ENCODE assay signal across 9 cellular contexts in genomic region chr10:124697837-124698559, GRCh38. TPM values are rescaled to one million over a fixed set of nuclear protein-coding genes. Genes with fewer than 3 reads are reported as not detected.
A peak's percentile ranks its signal among the peaks of the same experiment; 100 is the strongest.
DNase-seq lines count a peak whose midpoint lies in the region; ATAC-seq and TF ChIP-seq lines count a peak whose summit lies in the region.
"Had no signal": no experiment of that assay in that cellular context is flagged by ENCODE, and none has a peak within 500 bp of the region (broad histone marks: within the 10 kb centered on the region; RNA-seq: fewer than 3 reads in every experiment).

No MANE protein-coding gene starts in this region.

- peak; percentile 41 for DNase-seq in activated T-cell treated with anti-CD3 and anti-CD28 coated beads for 24 hours (ENCODE audit: low read depth)
- no peak for DNase-seq in activated T-cell treated with anti-CD3 and anti-CD28 coated beads for 4 hours
- DNase-seq in WTC11 (ENCODE audit: low spot score) = no peak
- DNase-seq in germinal center (ENCODE audit: low spot score) = peak; percentile 58
- DNase-seq in tibial nerve (ENCODE audit: low spot score in 2 of 2) = no peak
- no peak for DNase-seq in NAMALWA (ENCODE audit: low spot score)
- DNase-seq in suprapubic skin (ENCODE audit: low spot score in 2 of 2) = no peak
- DNase-seq in NCI-H2171 (lab: John Stamatoyannopoulos, UW) = no peak

- 65 to 68% methylated on average over 10 to 13 of the region's 13 CpGs for WGBS in tibial nerve, 2 donors
- 75% methylated on average over 9 of the region's 13 CpGs for WGBS in suprapubic skin

- peaks cover 12 to 88% (median 74%) of the 10 kb centered on the region in 4 donors for H3K4me1 ChIP-seq in tibial nerve
- H3K4me1 ChIP-seq in suprapubic skin = peaks cover 66% of the 10 kb centered on the region

- peaks cover 12% of the 10 kb centered on the region for H3K36me3 Mint-ChIP-seq in WTC11

- peaks cover 11% of the 10 kb centered on the region for H3K4me1 Mint-ChIP-seq in WTC11

- no peak for TF ChIP-seq CTCF in WTC11 (IDR thresholded peaks at IDR 0.05)
- TF ChIP-seq CTCF in tibial nerve (IDR thresholded peaks at IDR 0.05) = no peak
- TF ChIP-seq CTCF in suprapubic skin (IDR thresholded peaks at IDR 0.05) = no peak

- H3K9me3 ChIP-seq in tibial nerve (no peaks in the 10 kb centered on the region), suprapubic skin (no peaks in the 10 kb centered on the region)
- H3K9me3 ChIP-seq: left lung had no signal

- H3K9me3 Mint-ChIP-seq in WTC11 = no peaks in the 10 kb centered on the region

- H3K4me3 ChIP-seq in tibial nerve = no peak overlapping the region
- no peak overlapping the region for H3K4me3 ChIP-seq in suprapubic skin
- H3K4me3 ChIP-seq: left lung had no signal

- TF ChIP-seq POLR2A in tibial nerve (IDR thresholded peaks at IDR 0.05) (no peak), suprapubic skin (IDR thresholded peaks at IDR 0.05) (no peak)

- H3K27ac ChIP-seq in tibial nerve (peak overlapping the region; percentile 25 to 98 (median 86)), suprapubic skin (no peak overlapping the region)

- H3K36me3 ChIP-seq in tibial nerve (peaks cover 0 to 23% (median 0%) of the 10 kb centered on the region in 3 donors), suprapubic skin (peaks cover 28% of the 10 kb centered on the region)

- TF ChIP-seq EP300 in tibial nerve (IDR thresholded peaks at IDR 0.05) (no peak), suprapubic skin (IDR thresholded peaks at IDR 0.05) (no peak)

- POLR2A ChIA-PET in WTC11 (lab: Charles Lee) = no interaction called here

- H3K27me3 Mint-ChIP-seq in WTC11 (ENCODE audit: low read depth) = no peaks in the 10 kb centered on the region

- no peak overlapping the region for H3K27ac Mint-ChIP-seq in WTC11

- no peak overlapping the region for H3K4me3 Mint-ChIP-seq in WTC11

- H3K27me3 ChIP-seq in tibial nerve (no peaks in the 10 kb centered on the region), suprapubic skin (no peaks in the 10 kb centered on the region)
- H3K27me3 ChIP-seq: left lung had no signal

- peak; percentile 43; the same call in 1 of the 2 replicates for ATAC-seq in WTC11
- ATAC-seq: left lung had no signal

- CTCF ChIA-PET in WTC11 (lab: Charles Lee) = interaction anchor here (0.7 to 1.8 kb wide), 2 partner anchors 11 to 43 kb away, joined by 4 to 9 read pairs; no protein-coding TSS in a partner anchor

TF ChIP-seq in WTC11, 78 proteins besides CTCF, POLR2A, EP300 and RAD21:
- TF ChIP-seq ZNF317 (CRISPR knock-in tag; IDR thresholded peaks at IDR 0.05; ENCODE audit: borderline replicate concordance, low read depth) = no peak
- no peak for TF ChIP-seq PRRX2 (CRISPR knock-in tag; IDR thresholded peaks at IDR 0.05)
- no peak for TF ChIP-seq IRF1 (CRISPR knock-in tag; IDR thresholded peaks at IDR 0.05)
- no peak for TF ChIP-seq ATF1 (CRISPR knock-in tag; IDR thresholded peaks at IDR 0.05)
- no peak for TF ChIP-seq NFATC4 (CRISPR knock-in tag; IDR thresholded peaks at IDR 0.05)
- TF ChIP-seq GABPB1 (CRISPR knock-in tag; IDR thresholded peaks at IDR 0.05) = no peak
- TF ChIP-seq ZNF263 (CRISPR knock-in tag; IDR thresholded peaks at IDR 0.05; ENCODE audit: low read depth) = no peak
- no peak for TF ChIP-seq FOXK1 (CRISPR knock-in tag; IDR thresholded peaks at IDR 0.05)
- no peak for TF ChIP-seq CDX4 (CRISPR knock-in tag; IDR thresholded peaks at IDR 0.05; ENCODE audit: borderline replicate concordance)
- TF ChIP-seq MLX (CRISPR knock-in tag; IDR thresholded peaks at IDR 0.05) = no peak
TF ChIP-seq in WTC11: peak in this region for 0.

RNA-seq across cellular contexts. Expression of gene FAM53B, which starts 46.2 kb away (rescaled TPM):
- total RNA-seq in WTC11 (2021) (18.7 to 21.3 TPM (median 19.9 TPM) in 3 replicates), tibial nerve (10 to 100 TPM; 60.8 to 84.8 (median 78.8) TPM), suprapubic skin (10 to 100 TPM; 63.5 to 75.5 (median 67.3) TPM)

Comparison
In these comparisons a context has a peak if more than half of its experiments do, and no peak if none do; other contexts are left out.
1. DNase-seq: peak in activated T-cell treated with anti-CD3 and anti-CD28 coated beads for 24 hours (single experiment) and germinal center (single experiment); none in activated T-cell treated with anti-CD3 and anti-CD28 coated beads for 4 hours (single experiment), WTC11 (single experiment), tibial nerve (0 of 2), NAMALWA (single experiment), suprapubic skin (0 of 2) and NCI-H2171 (single experiment).